Comparison of ENCODE assay signal across 8 cellular contexts in genomic region chrX:23668335-23668734, GRCh38. TPM values are rescaled to one million over a fixed set of nuclear protein-coding genes. Genes with fewer than 3 reads are reported as not detected.
A peak's percentile ranks its signal among the peaks of the same experiment; 100 is the strongest.
DNase-seq lines count a peak whose midpoint lies in the region; ATAC-seq, FAIRE-seq and TF ChIP-seq lines count a peak whose summit lies in the region.

No MANE protein-coding gene starts in this region.

- ATAC-seq in HG02840 (IDR thresholded peaks at IDR 0.05; ENCODE audit: low FRiP score, unreplicated experiment) (peak; percentile 42), left lung (no peak)
- ATAC-seq in activated CD8-positive, alpha-beta T cell treated with anti-CD3 and anti-CD28 coated beads, Interleukin-2, amount 10 ng/mL, durations not matched to agents 7 days and 5 days = no peak

- H3K4me3 Mint-ChIP-seq in activated CD8-positive, alpha-beta T cell treated with anti-CD3 and anti-CD28 coated beads, Interleukin-2, amount 10 ng/mL, durations not matched to agents 7 days and 5 days = peak overlapping the region; percentile 83

- H3K4me1 ChIP-seq in left lung = peaks cover 0 to 4% of the 10 kb centered on the region in 2 donors

- H3K27me3 Mint-ChIP-seq in activated CD8-positive, alpha-beta T cell treated with anti-CD3 and anti-CD28 coated beads, Interleukin-2, amount 10 ng/mL, durations not matched to agents 7 days and 5 days (ENCODE audit: low read depth) = no peaks in the 10 kb centered on the region

- no peaks in the 10 kb centered on the region for H3K36me3 ChIP-seq in left lung

- POLR2A ChIA-PET in activated CD8-positive, alpha-beta T cell treated with anti-CD3 and anti-CD28 coated beads, Interleukin-2, amount 10 ng/mL, durations not matched to agents 7 days and 5 days (lab: Charles Lee) = interaction anchor here (1.0 kb wide), 1 partner anchor 115 kb away, joined by 4 read pairs; the partner anchor contains the start of gene SAT1

- no peaks in the 10 kb centered on the region for H3K27me3 ChIP-seq in left lung

- no peak overlapping the region for H3K27ac ChIP-seq in left lung

- H3K9me3 Mint-ChIP-seq in activated CD8-positive, alpha-beta T cell treated with anti-CD3 and anti-CD28 coated beads, Interleukin-2, amount 10 ng/mL, durations not matched to agents 7 days and 5 days (ENCODE audit: insufficient read depth) = no peaks in the 10 kb centered on the region

- peak overlapping the region; percentile 45 to 58 for H3K4me3 ChIP-seq in left lung

- no peak for TF ChIP-seq CTCF in left lung (IDR thresholded peaks at IDR 0.05)

- DNase-seq in GM12891 (ENCODE audit: insufficient read length, low spot score) (no peak), left lung (no peak), NCI-H2107 treated with DMSO at 0.1 percent for 48 hours (lab: John Stamatoyannopoulos, UW; ENCODE audit: unreplicated experiment) (no peak), T1000 (lab: John Stamatoyannopoulos, UW) (no peak), kidney tubule cell (ENCODE audit: low spot score) (no peak)
- DNase-seq in activated CD8-positive, alpha-beta T cell treated with anti-CD3 and anti-CD28 coated beads, Interleukin-2, amount 10 ng/mL, durations not matched to agents 7 days and 5 days = no peak
- no peak for DNase-seq in stimulated activated naive CD4-positive, alpha-beta T cell (lab: John Stamatoyannopoulos, UW)

- peak; percentile 68 for FAIRE-seq in GM12891 (lab: Jason Lieb, UNC)

- TF ChIP-seq POLR2A in GM12891 (IDR thresholded peaks at IDR 0.05; ENCODE audit: low read depth, low read length) = no peak

- H3K4me1 Mint-ChIP-seq in activated CD8-positive, alpha-beta T cell treated with anti-CD3 and anti-CD28 coated beads, Interleukin-2, amount 10 ng/mL, durations not matched to agents 7 days and 5 days (ENCODE audit: low read depth) = peaks cover 26% of the 10 kb centered on the region

- peak overlapping the region; percentile 92 for H3K27ac Mint-ChIP-seq in activated CD8-positive, alpha-beta T cell treated with anti-CD3 and anti-CD28 coated beads, Interleukin-2, amount 10 ng/mL, durations not matched to agents 7 days and 5 days

- CTCF ChIA-PET in activated CD8-positive, alpha-beta T cell treated with anti-CD3 and anti-CD28 coated beads, Interleukin-2, amount 10 ng/mL, durations not matched to agents 7 days and 5 days (lab: Charles Lee) = interaction anchor here (1.8 kb wide), 1 partner anchor 233 kb away, joined by 8 read pairs; no protein-coding TSS in a partner anchor

- H3K36me3 Mint-ChIP-seq in activated CD8-positive, alpha-beta T cell treated with anti-CD3 and anti-CD28 coated beads, Interleukin-2, amount 10 ng/mL, durations not matched to agents 7 days and 5 days (ENCODE audit: low read depth) = peaks cover 9% of the 10 kb centered on the region

- intact Hi-C loops in left lung (cut with DNase I) = no loop called here

- H3K9me3 ChIP-seq in left lung = no peaks in the 10 kb centered on the region

TF ChIP-seq in GM12891, 5 proteins besides CTCF, POLR2A, EP300 and RAD21:
- TF ChIP-seq POU2F2 (IDR thresholded peaks at IDR 0.05; ENCODE audit: low read depth, low read length) (no peak), SPI1 (IDR thresholded peaks at IDR 0.05; ENCODE audit: low read depth, low read length) (no peak), POLR2AphosphoS5 (IDR thresholded peaks at IDR 0.05; ENCODE audit: low read depth, low read length) (no peak), TAF1 (IDR thresholded peaks at IDR 0.05; ENCODE audit: low read depth, low read length) (no peak), PAX5 (IDR thresholded peaks at IDR 0.05; ENCODE audit: insufficient read depth, low read length, severe bottlenecking) (no peak)

RNA-seq across cellular contexts. Expression of gene PRDX4, which starts 1.0 kb away (rescaled TPM):
- polyA plus RNA-seq in GM12891 (2012; ENCODE audit: low read depth, missing spikeins) = 35.0 TPM
- 10 to 100 TPM; 29.3 to 32.3 TPM for total RNA-seq in activated CD8-positive, alpha-beta T cell treated with anti-CD3 and anti-CD28 coated beads, Interleukin-2, amount 10 ng/mL, durations not matched to agents 7 days and 5 days
- total RNA-seq in left lung = 100 to 1,000 TPM in 1 of 2 donors, 10 to 100 TPM in 1; 92.8 to 115 TPM
